8 cellular contexts compared by ENCODE assay signal in the genomic region with DNA sequence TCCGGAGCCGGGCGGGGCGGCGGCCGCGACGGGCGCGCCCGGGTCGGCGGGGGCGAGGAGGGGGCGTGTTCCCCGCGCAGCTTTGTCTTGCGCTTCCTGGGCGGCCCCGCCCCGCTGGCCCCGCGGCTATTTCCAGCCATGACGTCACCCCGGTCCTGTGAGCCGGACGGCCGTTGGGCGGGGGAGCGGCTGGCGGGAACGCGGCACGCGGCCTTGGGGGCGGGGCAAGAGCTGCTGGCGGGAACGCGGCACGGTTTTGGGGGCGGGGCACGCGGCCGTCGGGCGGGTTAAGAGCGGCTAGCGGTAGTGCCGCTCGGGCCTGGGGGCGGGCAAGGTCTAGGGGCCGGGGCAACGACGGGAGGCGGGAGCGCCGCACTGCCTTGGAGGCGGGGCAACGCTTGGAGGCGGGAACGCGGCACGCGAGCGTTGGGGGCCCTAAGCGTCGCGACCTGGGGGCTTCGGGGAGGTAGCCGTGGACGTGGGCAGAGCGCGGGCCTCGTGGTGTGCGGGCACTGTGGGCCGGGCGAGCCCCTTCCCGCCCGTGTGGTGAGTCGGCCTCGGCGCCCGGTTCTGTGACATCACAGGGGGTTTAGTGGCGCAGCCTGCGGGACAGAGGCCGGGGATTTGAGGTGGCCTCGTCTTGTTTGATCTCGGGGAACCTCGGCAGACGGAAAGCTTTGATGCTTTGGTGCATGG. TPM values are rescaled to one million over a fixed set of nuclear protein-coding genes. Genes with fewer than 3 reads are reported as not detected.
DNase-seq lines count a peak whose midpoint lies in the region; ATAC-seq and TF ChIP-seq lines count a peak whose summit lies in the region.

No MANE protein-coding gene starts in this region.

- no peak overlapping the region for H3K9ac ChIP-seq in neural progenitor cell

- H3K4me1 ChIP-seq in RWPE2 (ENCODE audit: insufficient read depth, poor library complexity, severe bottlenecking) (no peaks in the 10 kb centered on the region), neural progenitor cell (peaks cover 3% of the 10 kb centered on the region)

- TF ChIP-seq CTCF in RWPE2 (IDR thresholded peaks at IDR 0.05; ENCODE audit: poor library complexity, severe bottlenecking) (no peak), fibroblast of villous mesenchyme (IDR thresholded peaks at IDR 0.05; ENCODE audit: insufficient read depth, low read depth, low read length) (no peak), neural progenitor cell (IDR thresholded peaks at IDR 0.05) (no peak)

- H3K36me3 ChIP-seq in RWPE2 (ENCODE audit: low read depth) (peaks cover 19% of the 10 kb centered on the region), neural progenitor cell (no peaks in the 10 kb centered on the region)

- ATAC-seq in GM21528 (IDR thresholded peaks at IDR 0.05; ENCODE audit: low FRiP score, unreplicated experiment) (peak; percentile 22), RWPE2 (ENCODE audit: low read depth) (peak; percentile 63)
- peak; percentile 67 for ATAC-seq in stimulated activated naive CD8-positive, alpha-beta T cell treated with anti-CD3 and anti-CD28 coated beads, Interleukin-15, Interleukin-2, amounts not matched to agents 100 U/mL and 50 U/mL, for 24 hours

- peaks cover 15% of the 10 kb centered on the region for H4K20me1 ChIP-seq in neural progenitor cell (ENCODE audit: low read depth)

- H3K4me2 ChIP-seq in neural progenitor cell, result peak overlapping the region; percentile 67

- H2AFZ ChIP-seq in neural progenitor cell (replicated peaks), result no peak overlapping the region

- peaks cover 2% of the 10 kb centered on the region for H3K9me3 Mint-ChIP-seq in neural progenitor cell

- peaks cover 21% of the 10 kb centered on the region for H3K27me3 Mint-ChIP-seq in neural progenitor cell (ENCODE audit: insufficient read depth, low read depth)

- H3K9me3 ChIP-seq in RWPE2 (ENCODE audit: severe bottlenecking) (peaks cover 2% of the 10 kb centered on the region), neural progenitor cell (ENCODE audit: low read depth) (peaks cover 5% of the 10 kb centered on the region)

- no peaks in the 10 kb centered on the region for H3K79me2 ChIP-seq in neural progenitor cell (ENCODE audit: low read depth)

- no peaks in the 10 kb centered on the region for H3K27me3 ChIP-seq in RWPE2 (ENCODE audit: insufficient read depth, poor library complexity, severe bottlenecking)
- peaks cover 37% of the 10 kb centered on the region for H3K27me3 ChIP-seq in neural progenitor cell

- H3K4me3 Mint-ChIP-seq in neural progenitor cell, result peak overlapping the region; percentile 80

- H3K4me3 ChIP-seq in RWPE2 (ENCODE audit: severe bottlenecking) (peak overlapping the region; percentile 83), fibroblast of villous mesenchyme (ENCODE audit: low read depth, low read length) (peak overlapping the region; percentile 71), neural progenitor cell (peak overlapping the region; percentile 38)

- peaks cover 32% of the 10 kb centered on the region for H3F3A ChIP-seq in neural progenitor cell (ENCODE audit: low read depth)

- no peak overlapping the region for H3K27ac Mint-ChIP-seq in neural progenitor cell

- peak overlapping the region; percentile 58 for H3K27ac ChIP-seq in RWPE2 (ENCODE audit: poor library complexity, severe bottlenecking)
- no peak overlapping the region for H3K27ac ChIP-seq in neural progenitor cell

- DNase-seq in COLO668 (lab: John Stamatoyannopoulos, UW; ENCODE audit: unreplicated experiment) (peak; percentile 96), HuH-7.5 (ENCODE audit: low spot score) (peak; percentile 90), RWPE2 (ENCODE audit: low spot score) (peak; percentile 89), fibroblast of villous mesenchyme (ENCODE audit: low read depth) (peak; percentile 97), neural progenitor cell (ENCODE audit: low spot score) (peak; percentile 94)
- peak; percentile 36 to 89 (median 75) for DNase-seq in activated naive CD4-positive, alpha-beta T cell (lab: John Stamatoyannopoulos, UW)
- peak; percentile 90 for DNase-seq in stimulated activated naive CD8-positive, alpha-beta T cell treated with anti-CD3 and anti-CD28 coated beads, Interleukin-15, Interleukin-2, amounts not matched to agents 100 U/mL and 50 U/mL, for 24 hours

- H3K36me3 Mint-ChIP-seq in neural progenitor cell, result peaks cover 14% of the 10 kb centered on the region

- H3K4me1 Mint-ChIP-seq in neural progenitor cell, result peaks cover 45% of the 10 kb centered on the region

RNA-seq across cellular contexts. Expression of a gene that starts 0.7 kb away (rescaled TPM):
- total RNA-seq in fibroblast of villous mesenchyme (6.9 and 9.7 TPM in 2 replicates), neural progenitor cell (ENCODE audit: low replicate concordance) (9.6 and 9.7 TPM in 2 replicates)

RNA-seq across cellular contexts. Expression of a gene that starts 36.2 kb away (rescaled TPM):
- total RNA-seq in fibroblast of villous mesenchyme, result 1.6 and 2.2 TPM in 2 replicates
- 0.56 TPM in 1 of 2 replicates, not detected in the other for total RNA-seq in neural progenitor cell (ENCODE audit: low replicate concordance)
